ENCODE assay signal across 2 cellular contexts in genomic region chr3:15819043-15819442, GRCh38.
TF ChIP-seq lines count a peak whose summit lies in the region.

No MANE protein-coding gene starts in this region.

TF ChIP-seq in HEK293, 187 proteins besides CTCF, POLR2A, EP300 and RAD21:
- TF ChIP-seq ZBTB49 (tag by site-specific recombination; IDR thresholded peaks at IDR 0.05; ENCODE audit: low read depth) (no peak), ZNF391 (tag by site-specific recombination; IDR thresholded peaks at IDR 0.05; ENCODE audit: borderline replicate concordance, low read depth) (no peak), ZNF121 (tag by site-specific recombination; IDR thresholded peaks at IDR 0.05) (peak; percentile 87)

TF ChIP-seq in K562, 482 proteins besides CTCF, POLR2A, EP300 and RAD21:
- TF ChIP-seq ZNF121 (CRISPR knock-in tag; conservative IDR thresholded peaks at IDR 0.05) = peak; percentile 53; the same call in 1 of the 2 replicates
- no peak for TF ChIP-seq CLOCK (CRISPR knock-in tag; IDR thresholded peaks at IDR 0.05; ENCODE audit: borderline replicate concordance)
